Comparison of ENCODE assay signal across 8 cellular contexts in genomic region chr13:21638319-21639282, GRCh38. TPM values are rescaled to one million over a fixed set of nuclear protein-coding genes. Genes with fewer than 3 reads are reported as not detected.
DNase-seq lines count a peak whose midpoint lies in the region; ATAC-seq and TF ChIP-seq lines count a peak whose summit lies in the region.

No MANE protein-coding gene starts in this region.

- in situ Hi-C loops in brain microvascular endothelial cell (cut with HindIII; ENCODE audit: low pct_ligation_motif_present, low sequenced_read_pairs), result no loop called here

- H3K9me3 ChIP-seq in right lobe of liver (no peaks in the 10 kb centered on the region), uterus (no peaks in the 10 kb centered on the region)

- H3K27ac ChIP-seq in brain microvascular endothelial cell (no peak overlapping the region), right lobe of liver (no peak overlapping the region), uterus (no peak overlapping the region)

- H3K27me3 ChIP-seq in brain microvascular endothelial cell (replicated peaks), result no peaks in the 10 kb centered on the region
- no peaks in the 10 kb centered on the region for H3K27me3 ChIP-seq in right lobe of liver
- H3K27me3 ChIP-seq in uterus, result no peaks in the 10 kb centered on the region

- no peak overlapping the region for H3K4me3 ChIP-seq in brain microvascular endothelial cell (ENCODE audit: low read depth, low read length)
- H3K4me3 ChIP-seq in right lobe of liver, result no peak overlapping the region
- H3K4me3 ChIP-seq in uterus, result no peak overlapping the region

- no peaks in the 10 kb centered on the region for H3K36me3 ChIP-seq in brain microvascular endothelial cell (replicated peaks)
- no peaks in the 10 kb centered on the region for H3K36me3 ChIP-seq in right lobe of liver
- no peaks in the 10 kb centered on the region for H3K36me3 ChIP-seq in uterus

- TF ChIP-seq POLR2A in right lobe of liver (IDR thresholded peaks at IDR 0.05) (no peak), uterus (IDR thresholded peaks at IDR 0.05) (no peak)

- 39% methylated on average over 6 of the region's 6 CpGs for WGBS in right lobe of liver (ENCODE audit: insufficient coverage, low coverage, low lambda C conversion rate, missing lambda C conversion rate)

- intact Hi-C loops in right lobe of liver (cut with DNase I) (no loop called here), uterus (cut with DNase I; ENCODE audit: low total_unique reads) (no loop called here)

- H3K4me1 ChIP-seq in right lobe of liver, result no peaks in the 10 kb centered on the region
- no peaks in the 10 kb centered on the region for H3K4me1 ChIP-seq in uterus

- DNase-seq in NCI-H1436 treated with DMSO at 0.1 percent for 48 hours (lab: John Stamatoyannopoulos, UW) (peak; percentile 2), NCI-H1436 (lab: John Stamatoyannopoulos, UW) (no peak), NCI-H748 (lab: John Stamatoyannopoulos, UW; ENCODE audit: unreplicated experiment) (peak; percentile 54), brain microvascular endothelial cell (no peak), right lobe of liver (no peak), uterus (peak in 1 of 2 donors; percentile 18)

- peak; percentile 60 for ATAC-seq in GM18868 (IDR thresholded peaks at IDR 0.05; ENCODE audit: unreplicated experiment)
- ATAC-seq in right lobe of liver, result peak; percentile 20 to 57 (median 50)
- no peak for ATAC-seq in GM21825 (IDR thresholded peaks at IDR 0.05; ENCODE audit: unreplicated experiment)

- TF ChIP-seq CTCF in brain microvascular endothelial cell (IDR thresholded peaks at IDR 0.05; ENCODE audit: low read depth, low read length, missing control alignments), result peak; percentile 59
- peak; percentile 67 to 83 (median 76) for TF ChIP-seq CTCF in right lobe of liver (IDR thresholded peaks at IDR 0.05)
- peak; percentile 52 to 70 (median 66) for TF ChIP-seq CTCF in uterus (IDR thresholded peaks at IDR 0.05)

RNA-seq across cellular contexts. Expression of gene FGF9, which starts 32.3 kb away (rescaled TPM):
- total RNA-seq in right lobe of liver, result not detected
- total RNA-seq in uterus, result 10 to 100 TPM in 1 of 4 donors, 1 to 10 TPM in 1, under 1 TPM in 2; 0.51 to 30.7 (median 0.83) TPM

RNA-seq across cellular contexts. Expression of gene MICU2, which starts 34.6 kb away (rescaled TPM):
- 10 to 100 TPM; 13.1 to 71.1 (median 16.4) TPM for total RNA-seq in right lobe of liver
- 100 to 1,000 TPM in 1 of 4 donors, 10 to 100 TPM in 3; 19.4 to 141 (median 36.8) TPM for total RNA-seq in uterus

Comparison
In these comparisons a context has a peak if more than half of its experiments do, and no peak if none do; other contexts are left out.
1. DNase-seq: peak in NCI-H1436 treated with DMSO at 0.1 percent for 48 hours (single experiment) and NCI-H748 (single experiment); none in NCI-H1436 (single experiment), brain microvascular endothelial cell (single experiment) and right lobe of liver (0 of 3).
2. Peak in every context shown above with its lines, with median percentiles within 50 percentile points of each other: CTCF ChIP-seq.